Comparison of ENCODE assay signal across 7 cellular contexts in genomic region chr19:6481541-6482342, GRCh38. TPM values are rescaled to one million over a fixed set of nuclear protein-coding genes. Genes with fewer than 3 reads are reported as not detected.
DNase-seq lines count a peak whose midpoint lies in the region; ATAC-seq, FAIRE-seq and TF ChIP-seq lines count a peak whose summit lies in the region.

Gene DENND1C (minus strand): TSS chr19:6481787. CDS start chr19:6481695, 92 bp downstream.

- H3K36me3 ChIP-seq in colonic mucosa, result no peaks in the 10 kb centered on the region
- H3K36me3 ChIP-seq in thoracic aorta, result no peaks in the 10 kb centered on the region

- no peaks in the 10 kb centered on the region for H3K9me3 Mint-ChIP-seq in naive B cell

- no peaks in the 10 kb centered on the region for H3K27me3 Mint-ChIP-seq in naive B cell

- peak within 1 kb of the TSS; percentile 78 to 99 (median 96) for H3K4me3 Mint-ChIP-seq in naive B cell

- H3K4me3 ChIP-seq in colonic mucosa (peak within 1 kb of the TSS; percentile 27), thoracic aorta (peak within 1 kb of the TSS; percentile 59)

- no peaks in the 10 kb centered on the region for H3K4me1 ChIP-seq in colonic mucosa
- peaks cover 0 to under 1% of the 10 kb centered on the region in 2 donors for H3K4me1 ChIP-seq in thoracic aorta (ENCODE audit: control insufficient read depth in 1 of 2, low read depth in 2 of 2)

- TF ChIP-seq CTCF in colonic mucosa (IDR thresholded peaks at IDR 0.05), result peak; percentile 13
- no peak for TF ChIP-seq CTCF in thoracic aorta (IDR thresholded peaks at IDR 0.05)

- peak within 1 kb of the TSS; percentile 98 to 99 (median 98) for H3K27ac Mint-ChIP-seq in naive B cell

- H3K27me3 ChIP-seq in colonic mucosa, result no peaks in the 10 kb centered on the region
- H3K27me3 ChIP-seq in thoracic aorta (replicated peaks; ENCODE audit: insufficient read depth), result no peaks in the 10 kb centered on the region

- ATAC-seq in GM18907 (IDR thresholded peaks at IDR 0.05; ENCODE audit: unreplicated experiment) (peak; percentile 67), naive B cell (ENCODE audit: low read depth in 2 of 2) (peak; percentile 98 to 99), thoracic aorta (ENCODE audit: insufficient number of reproducible peaks, low FRiP score, low read depth) (no peak), HG02840 (IDR thresholded peaks at IDR 0.05; ENCODE audit: low FRiP score, unreplicated experiment) (no peak)

- H3K4me1 Mint-ChIP-seq in naive B cell, result peaks cover 25 to 29% (median 27%) of the 10 kb centered on the region in 3 donors

- FAIRE-seq in HTR-8/SVneo (lab: Jason Lieb, UNC), result peak; percentile 49

- H3K36me3 Mint-ChIP-seq in naive B cell, result no peaks in the 10 kb centered on the region

- DNase-seq in HTR-8/SVneo (ENCODE audit: insufficient read length, low spot score) (no peak), colonic mucosa (no peak), naive B cell (peak; percentile 69), thoracic aorta (ENCODE audit: low spot score) (no peak)
- DNase-seq in activated CD4-positive, alpha-beta T cell treated with anti-CD3 and anti-CD28 coated beads for 1 hour, result peak; percentile 51

- intact Hi-C loops in colonic mucosa (cut with DNase I), result no loop called here

- peak within 1 kb of the TSS; percentile 24 for H3K27ac ChIP-seq in colonic mucosa
- no peak within 1 kb of the TSS for H3K27ac ChIP-seq in thoracic aorta

- peak within 1 kb of the TSS; percentile 38 to 65 for H3K9ac ChIP-seq in colonic mucosa (ENCODE audit: low read depth in 2 of 2, low read length in 2 of 2)

- H3K9me3 ChIP-seq in colonic mucosa (no peaks in the 10 kb centered on the region), thoracic aorta (no peaks in the 10 kb centered on the region)

RNA-seq across cellular contexts. Expression of gene DENND1C, which starts in this region (rescaled TPM):
- total RNA-seq in colonic mucosa (1 to 10 TPM; 2.5 to 2.9 TPM), thoracic aorta (1 to 10 TPM; 2.7 to 3.9 TPM)
- polyA plus RNA-seq in naive B cell (ENCODE audit: low read depth in 6 of 6), result 10 to 100 TPM; 36.5 to 72.3 (median 39.3) TPM

Comparison
In these comparisons a context has a peak if more than half of its experiments do, and no peak if none do; other contexts are left out.
1. ATAC-seq: peak in GM18907 (single experiment) and naive B cell (2 of 2); none in thoracic aorta (single experiment) and HG02840 (single experiment).
2. DNase-seq: peak in activated CD4-positive, alpha-beta T cell treated with anti-CD3 and anti-CD28 coated beads for 1 hour (single experiment) and naive B cell (single experiment); none in HTR-8/SVneo (single experiment), colonic mucosa (single experiment) and thoracic aorta (single experiment).